16 cellular contexts compared by ENCODE assay signal in genomic region chr9:2307480-2307879, GRCh38.
A peak's percentile ranks its signal among the peaks of the same experiment; 100 is the strongest.
DNase-seq lines count a peak whose midpoint lies in the region; ATAC-seq and TF ChIP-seq lines count a peak whose summit lies in the region.
"Had no signal": no experiment of that assay in that cellular context is flagged by ENCODE, and none has a peak within 500 bp of the region (broad histone marks: within the 10 kb centered on the region; RNA-seq: fewer than 3 reads in every experiment).

No MANE protein-coding gene starts in this region.

- H3K27me3 ChIP-seq in psoas muscle (ENCODE audit: insufficient read depth in 3 of 3, low read length in 2 of 3) = no peaks in the 10 kb centered on the region
- H3K27me3 ChIP-seq: dorsolateral prefrontal cortex had no signal

- no peaks in the 10 kb centered on the region for H3K36me3 ChIP-seq in psoas muscle (ENCODE audit: insufficient read depth in 1 of 2, low read depth in 1 of 2)

- H3K9me3 ChIP-seq in psoas muscle = peaks cover 14% of the 10 kb centered on the region

- ATAC-seq in HG02981 (IDR thresholded peaks at IDR 0.05; ENCODE audit: unreplicated experiment) = no peak
- no peak for ATAC-seq in psoas muscle
- ATAC-seq: stimulated activated naive CD8-positive, alpha-beta T cell treated with anti-CD3 and anti-CD28 coated beads, Interleukin-15, Interleukin-2, amounts not matched to agents 100 U/mL and 50 U/mL, for 24 hours had no signal

- DNase-seq in AG09319 (ENCODE audit: extremely low read depth, low read depth) (peak; percentile 38), HCEC 1CT (peak; percentile 86), dermis microvascular lymphatic vessel endothelial cell (ENCODE audit: low read depth in 2 of 2) (peak; percentile 35 to 46), iris pigment epithelial cell (ENCODE audit: low read depth) (peak; percentile 68), NCI-H1436 (lab: John Stamatoyannopoulos, UW) (no peak), psoas muscle (no peak)
- no peak for DNase-seq in effector CD4-positive, alpha-beta T cell
- DNase-seq: activated gamma-delta T cell treated with Interleukin-2 at 50 U/mL for 16 hours; C1 segment of cervical spinal cord; DND-41; dorsolateral prefrontal cortex; glutamatergic neuron; NCI-H226; stimulated activated naive CD8-positive, alpha-beta T cell treated with anti-CD3 and anti-CD28 coated beads, Interleukin-15, Interleukin-2, amounts not matched to agents 100 U/mL and 50 U/mL, for 24 hours had no signal

- TF ChIP-seq CTCF in AG09319 (IDR thresholded peaks at IDR 0.05; ENCODE audit: low read depth, low read length) (no peak), psoas muscle (IDR thresholded peaks at IDR 0.05) (no peak)

- intact Hi-C loops in psoas muscle (cut with DNase I) = no loop called here

- WGBS in psoas muscle, 3 donors = 70 to 92% (median 90%) methylated on average over 4 of the region's 4 CpGs

- no peaks in the 10 kb centered on the region for H3K4me1 ChIP-seq in psoas muscle

- H3K4me3 ChIP-seq in psoas muscle = no peak overlapping the region
- H3K4me3 ChIP-seq: dorsolateral prefrontal cortex, skin epidermis had no signal

- no peak overlapping the region for H3K27ac ChIP-seq in psoas muscle
- H3K27ac ChIP-seq: dorsolateral prefrontal cortex, skin epidermis had no signal

Comparison
In these comparisons a context has a peak if more than half of its experiments do, and no peak if none do; other contexts are left out.
1. DNase-seq: peak in AG09319 (single experiment), HCEC 1CT (single experiment), dermis microvascular lymphatic vessel endothelial cell (2 of 2) and iris pigment epithelial cell (single experiment); none in NCI-H1436 (single experiment), effector CD4-positive, alpha-beta T cell (single experiment) and psoas muscle (0 of 2).